Comparison of ENCODE assay signal across 11 cellular contexts in genomic region chr6:18359237-18359885, GRCh38. TPM values are rescaled to one million over a fixed set of nuclear protein-coding genes. Genes with fewer than 3 reads are reported as not detected.
DNase-seq lines count a peak whose midpoint lies in the region; ATAC-seq and TF ChIP-seq lines count a peak whose summit lies in the region.
"Had no signal": no experiment of that assay in that cellular context is flagged by ENCODE, and none has a peak within 500 bp of the region (broad histone marks: within the 10 kb centered on the region; RNA-seq: fewer than 3 reads in every experiment).

No MANE protein-coding gene starts in this region.

- H3K9me3 Mint-ChIP-seq in type B pancreatic cell: peaks cover 12% of the 10 kb centered on the region

- no peaks in the 10 kb centered on the region for H3K27me3 Mint-ChIP-seq in type B pancreatic cell

- H3K36me3 Mint-ChIP-seq in type B pancreatic cell: no peaks in the 10 kb centered on the region

- no peak overlapping the region for H3K4me3 ChIP-seq in psoas muscle
- H3K4me3 ChIP-seq: tibial artery had no signal

- H3K27me3 ChIP-seq in psoas muscle (ENCODE audit: insufficient read depth in 3 of 3, low read length in 2 of 3): no peaks in the 10 kb centered on the region
- H3K27me3 ChIP-seq: tibial artery had no signal

- intact Hi-C loops in psoas muscle (cut with DNase I): no loop called here

- DNase-seq in psoas muscle (no peak), type B pancreatic cell (ENCODE audit: extremely low spot score, unreplicated experiment) (no peak), cerebellar nuclear complex (lab: John Stamatoyannopoulos, UW) (no peak), NCI-H446 (lab: John Stamatoyannopoulos, UW) (no peak), NCI-H446 treated with DMSO at 0.1 percent for 48 hours (lab: John Stamatoyannopoulos, UW) (no peak)
- DNase-seq: NCI-H510A treated with DMSO at 0.1 percent for 48 hours, tibial artery had no signal

- no peak overlapping the region for H3K27ac Mint-ChIP-seq in type B pancreatic cell

- H3K36me3 ChIP-seq in psoas muscle (ENCODE audit: insufficient read depth in 1 of 2, low read depth in 1 of 2): no peaks in the 10 kb centered on the region
- H3K36me3 ChIP-seq: tibial artery had no signal

- ATAC-seq in GM18907 (IDR thresholded peaks at IDR 0.05; ENCODE audit: unreplicated experiment) (peak; percentile 73), GM21825 (IDR thresholded peaks at IDR 0.05; ENCODE audit: unreplicated experiment) (peak; percentile 75), HG03558 (IDR thresholded peaks at IDR 0.05; ENCODE audit: extremely low read depth, unreplicated experiment) (peak; percentile 98), psoas muscle (no peak)
- ATAC-seq: left lobe of liver had no signal

- TF ChIP-seq CTCF in psoas muscle (IDR thresholded peaks at IDR 0.05) (no peak), type B pancreatic cell (conservative IDR thresholded peaks at IDR 0.05) (no peak)

- peaks cover 39% of the 10 kb centered on the region for H3K4me1 ChIP-seq in psoas muscle

- peak overlapping the region; percentile 84 for H3K27ac ChIP-seq in psoas muscle
- H3K27ac ChIP-seq: tibial artery had no signal

- WGBS in psoas muscle, 3 donors: 68 to 89% (median 82%) methylated on average over 1 of the region's 1 CpG

- H3K4me1 Mint-ChIP-seq in type B pancreatic cell (ENCODE audit: unreplicated experiment): no peaks in the 10 kb centered on the region

- no peaks in the 10 kb centered on the region for H3K9me3 ChIP-seq in psoas muscle
- H3K9me3 ChIP-seq: tibial artery had no signal

- no peak overlapping the region for H3K4me3 Mint-ChIP-seq in type B pancreatic cell

RNA-seq across cellular contexts. Expression of gene RNF144B, which starts 27.8 kb away (rescaled TPM):
- 10 to 100 TPM; 33.6 to 94.9 (median 65.4) TPM for total RNA-seq in psoas muscle
- polyA plus RNA-seq in psoas muscle: 10 to 100 TPM in 1 of 3 donors, 1 to 10 TPM in 2; 6.0 to 34.5 (median 7.9) TPM
- 10.8 and 19.4 TPM in 2 replicates for total RNA-seq in type B pancreatic cell (ENCODE audit: low replicate concordance)

Comparison
In these comparisons a context has a peak if more than half of its experiments do, and no peak if none do; other contexts are left out.
1. ATAC-seq: peak in GM18907 (single experiment), GM21825 (single experiment) and HG03558 (single experiment); none in psoas muscle (0 of 4).